ENCODE assay signal across 26 cellular contexts in genomic region chr18:7923105-7923504, GRCh38.
DNase-seq lines count a peak whose midpoint lies in the region; TF ChIP-seq lines count a peak whose summit lies in the region.
"Had no signal": no experiment of that assay in that cellular context is flagged by ENCODE, and none has a peak within 500 bp of the region (broad histone marks: within the 10 kb centered on the region; RNA-seq: fewer than 3 reads in every experiment).

No MANE protein-coding gene starts in this region.

- no peak overlapping the region for H3K27ac ChIP-seq in endodermal cell (ENCODE audit: low read depth, low read length)
- peak overlapping the region; percentile 65 for H3K27ac ChIP-seq in mesenchymal stem cell (ENCODE audit: low read length, poor library complexity, severe bottlenecking)
- no peak overlapping the region for H3K27ac ChIP-seq in SJCRH30
- H3K27ac ChIP-seq: neural progenitor cell, prostate gland had no signal

- H2BK15ac ChIP-seq in mesenchymal stem cell (ENCODE audit: low read depth, poor library complexity, severe bottlenecking), result no peak overlapping the region

- peaks cover 5% of the 10 kb centered on the region for H3K79me1 ChIP-seq in mesenchymal stem cell (replicated peaks; ENCODE audit: low read length, poor library complexity, severe bottlenecking)

- H3K4me1 Mint-ChIP-seq in HFFc6 (ENCODE audit: low read depth) (peaks cover 73% of the 10 kb centered on the region), endodermal cell (peaks cover 40% of the 10 kb centered on the region)
- H3K4me1 Mint-ChIP-seq: activated naive CD4-positive, alpha-beta T cell treated with anti-CD3 and anti-CD28 coated beads, Interleukin-2, amount 10 ng/mL, durations not matched to agents 7 days and 5 days; neural progenitor cell; T-helper 17 cell had no signal

- H3K27me3 Mint-ChIP-seq in HFFc6 (ENCODE audit: insufficient read depth), result no peaks in the 10 kb centered on the region; the same call in 1 of the 2 replicates
- H3K27me3 Mint-ChIP-seq in endodermal cell (ENCODE audit: insufficient read depth), result no peaks in the 10 kb centered on the region
- H3K27me3 Mint-ChIP-seq: activated CD4-positive, alpha-beta T cell treated with anti-CD3 and anti-CD28 coated beads for 36 hours; activated naive CD4-positive, alpha-beta T cell treated with anti-CD3 and anti-CD28 coated beads, Interleukin-2, amount 10 ng/mL, durations not matched to agents 7 days and 5 days; CD4-positive, alpha-beta T cell; T-helper 17 cell had no signal

- H3K18ac ChIP-seq in mesenchymal stem cell (ENCODE audit: low read depth in 1 of 2, low read length in 2 of 2), result peak overlapping the region; percentile 62 to 91

- DNase-seq in EH (ENCODE audit: low read depth) (peak; percentile 16), HFFc6 (no peak), endodermal cell (peak; percentile 65), mesenchymal stem cell (no peak), SJCRH30 (no peak), COR-L47 (lab: John Stamatoyannopoulos, UW) (no peak), C1 segment of cervical spinal cord (lab: John Stamatoyannopoulos, UW) (no peak), amniotic stem cell (lab: John Stamatoyannopoulos, UW) (no peak)
- DNase-seq: activated CD4-positive, alpha-beta T cell treated with anti-CD3 and anti-CD28 coated beads for 36 hours; activated naive CD4-positive, alpha-beta T cell treated with anti-CD3 and anti-CD28 coated beads, Interleukin-2, amount 10 ng/mL, durations not matched to agents 7 days and 5 days; aorta; CD4-positive, alpha-beta T cell; DMS153; effector CD4-positive, alpha-beta T cell; Karpas-422; NCI-H1092; NCI-H1930; NCI-H446; OCI-M1; stimulated activated CD4-positive, alpha-beta T cell treated with anti-CD3 and anti-CD28 coated beads, Interleukin-2, amount 100 ng/mL, for 48 hours; stimulated activated naive CD8-positive, alpha-beta T cell treated with anti-CD3 and anti-CD28 coated beads, Interleukin-15, Interleukin-2, amounts not matched to agents 100 U/mL and 50 U/mL, for 24 hours; T-helper 17 cell; tibial artery had no signal

- peak overlapping the region; percentile 47 for H3K27ac Mint-ChIP-seq in HFFc6
- no peak overlapping the region for H3K27ac Mint-ChIP-seq in endodermal cell
- H3K27ac Mint-ChIP-seq: activated naive CD4-positive, alpha-beta T cell treated with anti-CD3 and anti-CD28 coated beads, Interleukin-2, amount 10 ng/mL, durations not matched to agents 7 days and 5 days; CD4-positive, alpha-beta T cell; neural progenitor cell; T-helper 17 cell had no signal

- H3K4me1 ChIP-seq in endodermal cell (ENCODE audit: control insufficient read depth, insufficient read depth, low read length), result peaks cover 16% of the 10 kb centered on the region
- H3K4me1 ChIP-seq in mesenchymal stem cell (ENCODE audit: control insufficient read depth, insufficient read depth, low read depth, low read length), result peaks cover 11% of the 10 kb centered on the region
- H3K4me1 ChIP-seq in SJCRH30, result peaks cover 38% of the 10 kb centered on the region
- H3K4me1 ChIP-seq: neural progenitor cell, prostate gland had no signal

- no peaks in the 10 kb centered on the region for H3K27me3 ChIP-seq in endodermal cell (ENCODE audit: control insufficient read depth, insufficient read depth, low read length, poor library complexity, severe bottlenecking)
- H3K27me3 ChIP-seq in mesenchymal stem cell (ENCODE audit: control insufficient read depth in 1 of 2, insufficient read depth in 1 of 2, low read length in 2 of 2), result no peaks in the 10 kb centered on the region
- H3K27me3 ChIP-seq in SJCRH30, result no peaks in the 10 kb centered on the region
- H3K27me3 ChIP-seq: neural progenitor cell, tibial artery had no signal

- H3K4me3 Mint-ChIP-seq in HFFc6 (no peak overlapping the region), endodermal cell (no peak overlapping the region)
- H3K4me3 Mint-ChIP-seq: activated CD4-positive, alpha-beta T cell treated with anti-CD3 and anti-CD28 coated beads for 36 hours; activated naive CD4-positive, alpha-beta T cell treated with anti-CD3 and anti-CD28 coated beads, Interleukin-2, amount 10 ng/mL, durations not matched to agents 7 days and 5 days; CD4-positive, alpha-beta T cell; neural progenitor cell; T-helper 17 cell had no signal

- H3K9me3 ChIP-seq in endodermal cell (ENCODE audit: control insufficient read depth, low read length) (peaks cover 15% of the 10 kb centered on the region), mesenchymal stem cell (ENCODE audit: control insufficient read depth, low read length) (peaks cover 9% of the 10 kb centered on the region), SJCRH30 (replicated peaks) (no peaks in the 10 kb centered on the region)
- H3K9me3 ChIP-seq: prostate gland, tibial artery had no signal

- H3K4me3 ChIP-seq in endodermal cell (ENCODE audit: low read length), result no peak overlapping the region
- H3K4me3 ChIP-seq in mesenchymal stem cell (ENCODE audit: insufficient read depth in 1 of 2, low read depth in 1 of 2, low read length in 2 of 2), result no peak overlapping the region
- no peak overlapping the region for H3K4me3 ChIP-seq in SJCRH30
- H3K4me3 ChIP-seq: neural progenitor cell, prostate gland, skin epidermis, tibial artery had no signal

- H3K9me3 Mint-ChIP-seq in HFFc6 (peaks cover 10% of the 10 kb centered on the region; the same call in 1 of the 2 replicates), endodermal cell (no peaks in the 10 kb centered on the region)

- WGBS in endodermal cell (ENCODE audit: insufficient coverage in 1 of 2, insufficient read length in 1 of 2), 2 experiments, result 91 to 100% methylated on average over 2 to 4 of the region's 4 CpGs
- WGBS in mesenchymal stem cell, result 95% methylated on average over 2 of the region's 4 CpGs

- H3K23ac ChIP-seq in mesenchymal stem cell (ENCODE audit: low read length in 2 of 2), result no peak overlapping the region

- H2BK120ac ChIP-seq in mesenchymal stem cell (ENCODE audit: low read depth, low read length), result no peak overlapping the region

- no peak overlapping the region for H2BK5ac ChIP-seq in mesenchymal stem cell (ENCODE audit: low read depth, low read length, poor library complexity, severe bottlenecking)

- H4K91ac ChIP-seq in mesenchymal stem cell (ENCODE audit: low read length), result peak overlapping the region; percentile 34

- H2AFZ ChIP-seq in mesenchymal stem cell (ENCODE audit: low read depth, low read length), result no peak overlapping the region
- H2AFZ ChIP-seq: neural progenitor cell had no signal

- peak overlapping the region; percentile 32 to 36 for H3K14ac ChIP-seq in mesenchymal stem cell (ENCODE audit: low read length in 2 of 2)

- peaks cover 28% of the 10 kb centered on the region for H3K36me3 Mint-ChIP-seq in HFFc6 (ENCODE audit: low read depth)
- H3K36me3 Mint-ChIP-seq in endodermal cell (ENCODE audit: low read depth), result peaks cover 4% of the 10 kb centered on the region
- H3K36me3 Mint-ChIP-seq: activated naive CD4-positive, alpha-beta T cell treated with anti-CD3 and anti-CD28 coated beads, Interleukin-2, amount 10 ng/mL, durations not matched to agents 7 days and 5 days; neural progenitor cell had no signal

- H3K36me3 ChIP-seq in endodermal cell (ENCODE audit: control insufficient read depth, insufficient read depth, low read length) (peaks cover 6% of the 10 kb centered on the region), mesenchymal stem cell (ENCODE audit: control insufficient read depth in 1 of 2, insufficient read depth in 2 of 2, low read depth in 1 of 2, low read length in 2 of 2) (no peaks in the 10 kb centered on the region), SJCRH30 (no peaks in the 10 kb centered on the region)
- H3K36me3 ChIP-seq: neural progenitor cell, prostate gland, tibial artery had no signal

- peak overlapping the region; percentile 94 for H2BK12ac ChIP-seq in mesenchymal stem cell (ENCODE audit: low read length in 2 of 2)

- H3K4ac ChIP-seq in mesenchymal stem cell (ENCODE audit: low read depth in 1 of 2, low read length in 2 of 2), result peak overlapping the region in 1 of 2 experiments; percentile 93

- TF ChIP-seq CTCF in HFFc6 (IDR thresholded peaks at IDR 0.05) (no peak), endodermal cell (conservative IDR thresholded peaks at IDR 0.05) (no peak)

- H3K4me2 ChIP-seq in mesenchymal stem cell (ENCODE audit: low read length, poor library complexity, severe bottlenecking), result peak overlapping the region; percentile 34
- H3K4me2 ChIP-seq: neural progenitor cell had no signal

- H4K8ac ChIP-seq in mesenchymal stem cell (ENCODE audit: low read length), result no peak overlapping the region

- peak overlapping the region; percentile 87 for H2AK5ac ChIP-seq in mesenchymal stem cell (ENCODE audit: low read length, severe bottlenecking)

- H3K9ac ChIP-seq in endodermal cell (ENCODE audit: extremely low read depth, low read length, poor library complexity, severe bottlenecking), result no peak overlapping the region
- H3K9ac ChIP-seq in mesenchymal stem cell (ENCODE audit: low read length), result peak overlapping the region; percentile 61
- H3K9ac ChIP-seq: neural progenitor cell had no signal

Comparison
In these comparisons a context has a peak if more than half of its experiments do, and no peak if none do; other contexts are left out.
1. DNase-seq: peak in EH (single experiment) and endodermal cell (single experiment); none in HFFc6 (single experiment), mesenchymal stem cell (single experiment), SJCRH30 (0 of 2), COR-L47 (single experiment), C1 segment of cervical spinal cord (0 of 14) and amniotic stem cell (single experiment).